Comparison of ENCODE assay signal across 1 cellular context in genomic region chr12:120709976-120710804, GRCh38.
TF ChIP-seq lines count a peak whose summit lies in the region.

UNC119B (plus strand) TSS chr12:120710458; CDS start chr12:120710475, 17 bp downstream.

TF ChIP-seq in K562, 482 proteins besides CTCF, POLR2A, EP300 and RAD21 (continued from another document and continues in another):
- TF ChIP-seq, protein P1, sequence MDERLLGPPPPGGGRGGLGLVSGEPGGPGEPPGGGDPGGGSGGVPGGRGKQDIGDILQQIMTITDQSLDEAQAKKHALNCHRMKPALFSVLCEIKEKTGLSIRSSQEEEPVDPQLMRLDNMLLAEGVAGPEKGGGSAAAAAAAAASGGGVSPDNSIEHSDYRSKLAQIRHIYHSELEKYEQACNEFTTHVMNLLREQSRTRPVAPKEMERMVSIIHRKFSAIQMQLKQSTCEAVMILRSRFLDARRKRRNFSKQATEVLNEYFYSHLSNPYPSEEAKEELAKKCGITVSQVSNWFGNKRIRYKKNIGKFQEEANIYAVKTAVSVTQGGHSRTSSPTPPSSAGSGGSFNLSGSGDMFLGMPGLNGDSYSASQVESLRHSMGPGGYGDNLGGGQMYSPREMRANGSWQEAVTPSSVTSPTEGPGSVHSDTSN (CRISPR knock-in tag; IDR thresholded peaks at IDR 0.05; ENCODE audit: low read depth), result no peak; the same call in 1 of the 2 replicates
- TF ChIP-seq, protein P1 (tag; conservative IDR thresholded peaks at IDR 0.05; ENCODE audit: low read depth), result no peak
- TF ChIP-seq ZNF79 (CRISPR knock-in tag; IDR thresholded peaks at IDR 0.05; ENCODE audit: low read depth), result no peak
- peak; percentile 58; the same call in 1 of the 2 replicates for TF ChIP-seq SUPT5H (IDR thresholded peaks at IDR 0.05)
- TF ChIP-seq CHD2 (IDR thresholded peaks at IDR 0.05; ENCODE audit: low read depth, low read length), result no peak
- TF ChIP-seq, protein P2, sequence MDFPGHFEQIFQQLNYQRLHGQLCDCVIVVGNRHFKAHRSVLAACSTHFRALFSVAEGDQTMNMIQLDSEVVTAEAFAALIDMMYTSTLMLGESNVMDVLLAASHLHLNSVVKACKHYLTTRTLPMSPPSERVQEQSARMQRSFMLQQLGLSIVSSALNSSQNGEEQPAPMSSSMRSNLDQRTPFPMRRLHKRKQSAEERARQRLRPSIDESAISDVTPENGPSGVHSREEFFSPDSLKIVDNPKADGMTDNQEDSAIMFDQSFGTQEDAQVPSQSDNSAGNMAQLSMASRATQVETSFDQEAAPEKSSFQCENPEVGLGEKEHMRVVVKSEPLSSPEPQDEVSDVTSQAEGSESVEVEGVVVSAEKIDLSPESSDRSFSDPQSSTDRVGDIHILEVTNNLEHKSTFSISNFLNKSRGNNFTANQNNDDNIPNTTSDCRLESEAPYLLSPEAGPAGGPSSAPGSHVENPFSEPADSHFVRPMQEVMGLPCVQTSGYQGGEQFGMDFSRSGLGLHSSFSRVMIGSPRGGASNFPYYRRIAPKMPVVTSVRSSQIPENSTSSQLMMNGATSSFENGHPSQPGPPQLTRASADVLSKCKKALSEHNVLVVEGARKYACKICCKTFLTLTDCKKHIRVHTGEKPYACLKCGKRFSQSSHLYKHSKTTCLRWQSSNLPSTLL (IDR thresholded peaks at IDR 0.05), result no peak
- TF ChIP-seq RREB1 (CRISPR knock-in tag; IDR thresholded peaks at IDR 0.05), result 0 out of 2 replicates have a peak, but pooled peaks have one; percentile 26
- TF ChIP-seq ZNF3 (CRISPR knock-in tag; IDR thresholded peaks at IDR 0.05), result no peak
- no peak for TF ChIP-seq ZNF263 (CRISPR knock-in tag; IDR thresholded peaks at IDR 0.05; ENCODE audit: borderline replicate concordance)
- TF ChIP-seq XRCC4 (IDR thresholded peaks at IDR 0.05; ENCODE audit: extremely low read depth, insufficient read depth, insufficient read length), result no peak
- TF ChIP-seq NR4A1 (CRISPR knock-in tag; IDR thresholded peaks at IDR 0.05), result no peak
- no peak for TF ChIP-seq NR4A1 (tag; IDR thresholded peaks at IDR 0.05)
- no peak for TF ChIP-seq ZNF408 (CRISPR knock-in tag; IDR thresholded peaks at IDR 0.05; ENCODE audit: low read depth)
- TF ChIP-seq ETV6 (IDR thresholded peaks at IDR 0.05; ENCODE audit: borderline replicate concordance in 1 of 2, low read depth in 2 of 2, low read length in 1 of 2), result no peak
- TF ChIP-seq ETV6 (CRISPR knock-in tag; IDR thresholded peaks at IDR 0.05; ENCODE audit: borderline replicate concordance), result no peak
- TF ChIP-seq PHF20 (IDR thresholded peaks at IDR 0.05; ENCODE audit: partially characterized antibody), result peak; percentile 32
- TF ChIP-seq PRPF4 (IDR thresholded peaks at IDR 0.05; ENCODE audit: insufficient read depth, low read depth, low read length, poor library complexity, severe bottlenecking), result no peak
- TF ChIP-seq, protein P3, sequence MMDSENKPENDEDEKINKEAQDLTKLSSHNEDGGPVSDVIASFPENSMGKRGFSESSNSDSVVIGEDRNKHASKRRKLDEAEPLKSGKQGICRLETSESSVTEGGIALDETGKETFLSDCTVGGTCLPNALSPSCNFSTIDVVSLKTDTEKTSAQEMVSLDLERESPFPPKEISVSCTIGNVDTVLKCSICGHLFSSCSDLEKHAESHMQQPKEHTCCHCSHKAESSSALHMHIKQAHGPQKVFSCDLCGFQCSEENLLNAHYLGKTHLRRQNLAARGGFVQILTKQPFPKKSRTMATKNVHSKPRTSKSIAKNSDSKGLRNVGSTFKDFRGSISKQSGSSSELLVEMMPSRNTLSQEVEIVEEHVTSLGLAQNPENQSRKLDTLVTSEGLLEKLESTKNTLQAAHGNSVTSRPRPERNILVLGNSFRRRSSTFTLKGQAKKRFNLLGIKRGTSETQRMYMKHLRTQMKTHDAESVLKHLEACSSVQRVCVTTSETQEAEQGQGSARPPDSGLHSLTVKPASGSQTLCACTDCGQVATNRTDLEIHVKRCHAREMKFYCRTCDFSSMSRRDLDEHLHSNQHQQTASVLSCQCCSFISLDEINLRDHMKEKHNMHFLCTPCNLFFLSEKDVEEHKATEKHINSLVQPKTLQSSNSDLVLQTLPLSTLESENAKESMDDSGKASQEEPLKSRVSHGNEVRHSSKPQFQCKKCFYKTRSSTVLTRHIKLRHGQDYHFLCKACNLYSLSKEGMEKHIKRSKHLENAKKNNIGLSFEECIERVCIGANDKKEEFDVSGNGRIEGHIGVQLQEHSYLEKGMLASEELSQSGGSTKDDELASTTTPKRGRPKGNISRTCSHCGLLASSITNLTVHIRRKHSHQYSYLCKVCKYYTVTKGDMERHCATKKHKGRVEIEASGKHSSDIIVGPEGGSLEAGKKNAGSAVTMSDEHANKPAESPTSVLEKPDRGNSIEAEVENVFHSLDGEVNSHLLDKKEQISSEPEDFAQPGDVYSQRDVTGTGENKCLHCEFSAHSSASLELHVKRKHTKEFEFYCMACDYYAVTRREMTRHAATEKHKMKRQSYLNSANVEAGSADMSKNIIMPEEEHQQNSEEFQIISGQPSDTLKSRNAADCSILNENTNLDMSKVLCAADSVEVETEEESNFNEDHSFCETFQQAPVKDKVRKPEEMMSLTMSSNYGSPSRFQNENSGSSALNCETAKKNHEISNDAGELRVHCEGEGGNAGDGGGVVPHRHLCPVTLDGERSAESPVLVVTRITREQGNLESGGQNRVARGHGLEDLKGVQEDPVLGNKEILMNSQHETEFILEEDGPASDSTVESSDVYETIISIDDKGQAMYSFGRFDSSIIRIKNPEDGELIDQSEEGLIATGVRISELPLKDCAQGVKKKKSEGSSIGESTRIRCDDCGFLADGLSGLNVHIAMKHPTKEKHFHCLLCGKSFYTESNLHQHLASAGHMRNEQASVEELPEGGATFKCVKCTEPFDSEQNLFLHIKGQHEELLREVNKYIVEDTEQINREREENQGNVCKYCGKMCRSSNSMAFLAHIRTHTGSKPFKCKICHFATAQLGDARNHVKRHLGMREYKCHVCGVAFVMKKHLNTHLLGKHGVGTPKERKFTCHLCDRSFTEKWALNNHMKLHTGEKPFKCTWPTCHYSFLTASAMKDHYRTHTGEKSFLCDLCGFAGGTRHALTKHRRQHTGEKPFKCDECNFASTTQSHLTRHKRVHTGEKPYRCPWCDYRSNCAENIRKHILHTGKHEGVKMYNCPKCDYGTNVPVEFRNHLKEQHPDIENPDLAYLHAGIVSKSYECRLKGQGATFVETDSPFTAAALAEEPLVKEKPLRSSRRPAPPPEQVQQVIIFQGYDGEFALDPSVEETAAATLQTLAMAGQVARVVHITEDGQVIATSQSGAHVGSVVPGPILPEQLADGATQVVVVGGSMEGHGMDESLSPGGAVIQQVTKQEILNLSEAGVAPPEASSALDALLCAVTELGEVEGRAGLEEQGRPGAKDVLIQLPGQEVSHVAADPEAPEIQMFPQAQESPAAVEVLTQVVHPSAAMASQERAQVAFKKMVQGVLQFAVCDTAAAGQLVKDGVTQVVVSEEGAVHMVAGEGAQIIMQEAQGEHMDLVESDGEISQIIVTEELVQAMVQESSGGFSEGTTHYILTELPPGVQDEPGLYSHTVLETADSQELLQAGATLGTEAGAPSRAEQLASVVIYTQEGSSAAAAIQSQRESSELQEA (IDR thresholded peaks at IDR 0.05; ENCODE audit: low read depth), result no peak
- peak; percentile 80 for TF ChIP-seq ZBTB7A (IDR thresholded peaks at IDR 0.05; ENCODE audit: borderline replicate concordance, control insufficient read depth, low read depth, low read length)
- no peak for TF ChIP-seq ARNT (IDR thresholded peaks at IDR 0.05)
- TF ChIP-seq GMEB1 (CRISPR knock-in tag; IDR thresholded peaks at IDR 0.05), result 0 out of 2 replicates have a peak, but pooled peaks have one; percentile 26
- no peak for TF ChIP-seq SRF (CRISPR knock-in tag; IDR thresholded peaks at IDR 0.05)
- no peak for TF ChIP-seq TRIM24 (IDR thresholded peaks at IDR 0.05)
- TF ChIP-seq ZFP36 (IDR thresholded peaks at IDR 0.05; ENCODE audit: low read depth, low read length, partially characterized antibody), result no peak
- peak; percentile 77 for TF ChIP-seq ZFX (CRISPR knock-in tag; IDR thresholded peaks at IDR 0.05)
- TF ChIP-seq NFYB (IDR thresholded peaks at IDR 0.05; ENCODE audit: extremely low read depth, insufficient read length), result no peak
- no peak for TF ChIP-seq E2F5 (CRISPR knock-in tag; IDR thresholded peaks at IDR 0.05)
- no peak for TF ChIP-seq XRCC5 (IDR thresholded peaks at IDR 0.05; ENCODE audit: low read depth, low read length)
- TF ChIP-seq, protein P4, sequence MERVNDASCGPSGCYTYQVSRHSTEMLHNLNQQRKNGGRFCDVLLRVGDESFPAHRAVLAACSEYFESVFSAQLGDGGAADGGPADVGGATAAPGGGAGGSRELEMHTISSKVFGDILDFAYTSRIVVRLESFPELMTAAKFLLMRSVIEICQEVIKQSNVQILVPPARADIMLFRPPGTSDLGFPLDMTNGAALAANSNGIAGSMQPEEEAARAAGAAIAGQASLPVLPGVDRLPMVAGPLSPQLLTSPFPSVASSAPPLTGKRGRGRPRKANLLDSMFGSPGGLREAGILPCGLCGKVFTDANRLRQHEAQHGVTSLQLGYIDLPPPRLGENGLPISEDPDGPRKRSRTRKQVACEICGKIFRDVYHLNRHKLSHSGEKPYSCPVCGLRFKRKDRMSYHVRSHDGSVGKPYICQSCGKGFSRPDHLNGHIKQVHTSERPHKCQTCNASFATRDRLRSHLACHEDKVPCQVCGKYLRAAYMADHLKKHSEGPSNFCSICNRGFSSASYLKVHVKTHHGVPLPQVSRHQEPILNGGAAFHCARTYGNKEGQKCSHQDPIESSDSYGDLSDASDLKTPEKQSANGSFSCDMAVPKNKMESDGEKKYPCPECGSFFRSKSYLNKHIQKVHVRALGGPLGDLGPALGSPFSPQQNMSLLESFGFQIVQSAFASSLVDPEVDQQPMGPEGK (CRISPR knock-in tag; IDR thresholded peaks at IDR 0.05; ENCODE audit: borderline replicate concordance), result no peak
- TF ChIP-seq RB1 (IDR thresholded peaks at IDR 0.05; ENCODE audit: low read depth), result peak; percentile 54
- no peak for TF ChIP-seq ZEB2 (IDR thresholded peaks at IDR 0.05)
